ENCODE assay signal across 1 cellular context in genomic region chr18:35811896-35812295, GRCh38.
TF ChIP-seq lines count a peak whose summit lies in the region.

No MANE protein-coding gene starts in this region.

TF ChIP-seq in GM12878, 131 proteins besides CTCF, POLR2A, EP300 and RAD21 (continued from another document):
- no peak for TF ChIP-seq ETV6 (conservative IDR thresholded peaks at IDR 0.05 in 1 of 2, IDR thresholded peaks at IDR 0.05 in 1 of 2; ENCODE audit: borderline replicate concordance in 1 of 2, low read depth in 1 of 2)
- no peak for TF ChIP-seq TAF1 (IDR thresholded peaks at IDR 0.05; ENCODE audit: borderline replicate concordance, low read depth, low read length)
- TF ChIP-seq IKZF1 (conservative IDR thresholded peaks at IDR 0.05), result peak; percentile 90
